8 cellular contexts compared by ENCODE assay signal in the genomic region with DNA sequence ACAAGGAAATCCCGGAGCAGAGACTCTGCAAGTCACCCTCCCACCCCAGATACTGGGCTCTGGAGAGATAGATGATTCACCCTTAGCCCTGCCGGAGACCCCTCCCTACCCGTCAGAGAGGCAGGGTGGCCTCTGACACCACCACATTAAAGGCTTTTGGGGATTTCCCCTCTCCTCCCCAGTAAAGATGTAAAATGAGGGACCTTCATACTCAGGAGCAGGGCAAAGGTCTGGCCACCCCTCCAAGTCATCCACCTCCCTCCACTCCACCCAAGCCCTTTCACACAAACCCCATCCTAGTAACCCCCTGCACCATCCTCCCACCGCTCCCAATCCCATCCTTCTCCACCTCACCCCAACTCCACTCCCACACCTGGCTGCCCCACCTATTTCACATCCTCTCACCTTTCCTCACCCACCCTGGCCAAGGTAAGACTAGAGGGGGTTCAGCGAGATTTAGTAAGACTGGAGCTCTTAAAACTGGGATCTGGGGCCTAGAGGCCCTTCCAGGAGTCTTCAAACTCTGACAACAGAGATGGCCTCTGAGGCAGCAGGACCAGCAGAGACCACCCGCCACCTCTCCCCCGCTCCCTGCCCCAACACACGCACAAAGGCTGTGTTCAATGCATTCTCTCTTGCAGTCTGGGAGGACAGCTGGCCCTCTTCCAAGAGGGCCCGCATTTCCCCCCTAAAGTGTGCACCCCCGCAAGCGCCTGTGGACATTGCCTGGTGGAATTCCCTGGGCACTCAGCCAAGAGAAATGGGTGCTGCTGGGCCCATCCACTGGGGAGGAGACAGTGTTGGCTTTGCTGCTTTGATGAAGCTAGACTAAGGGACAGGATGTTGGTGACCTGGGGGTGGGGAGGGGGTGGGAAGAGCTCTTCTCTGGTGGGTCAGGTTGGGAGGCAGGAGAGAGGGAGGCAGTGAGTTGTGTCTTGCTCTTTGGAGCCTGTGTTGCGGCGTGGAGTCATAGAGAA. TPM values are rescaled to one million over a fixed set of nuclear protein-coding genes. Genes with fewer than 3 reads are reported as not detected.
DNase-seq lines count a peak whose midpoint lies in the region; ATAC-seq, FAIRE-seq and TF ChIP-seq lines count a peak whose summit lies in the region.

No MANE protein-coding gene starts in this region.

- H3K4me3 ChIP-seq in GM12864 (ENCODE audit: low read depth, low read length), result peak overlapping the region; percentile 79
- H3K4me3 ChIP-seq in ovary, result no peak overlapping the region
- H3K4me3 ChIP-seq in WERI-Rb-1 (ENCODE audit: low read depth, low read length), result no peak overlapping the region

- WGBS in ovary, 3 donors, result 53 to 62% (median 62%) methylated on average over 13 of the region's 13 CpGs

- no peaks in the 10 kb centered on the region for H3K36me3 ChIP-seq in ovary
- H3K36me3 ChIP-seq in WERI-Rb-1, result no peaks in the 10 kb centered on the region

- H3K9me3 ChIP-seq in ovary (no peaks in the 10 kb centered on the region), WERI-Rb-1 (ENCODE audit: severe bottlenecking) (peaks cover 4% of the 10 kb centered on the region)

- intact Hi-C loops in ovary (cut with DNase I), result loop anchor here in 1 of 4 donors (10.0 kb wide), 1 partner anchor 119 kb away; the partner anchor contains the start of genes PMM2 and TMEM186

- H3K27me3 ChIP-seq in ovary (no peaks in the 10 kb centered on the region), WERI-Rb-1 (ENCODE audit: insufficient read depth, low read depth, severe bottlenecking) (peaks cover 47% of the 10 kb centered on the region)

- no peak for TF ChIP-seq POLR2A in ovary (IDR thresholded peaks at IDR 0.05)

- H3K4me3 Mint-ChIP-seq in central memory CD8-positive, alpha-beta T cell, result peak overlapping the region; percentile 90

- peaks cover 6% of the 10 kb centered on the region for H3K36me3 Mint-ChIP-seq in central memory CD8-positive, alpha-beta T cell (ENCODE audit: insufficient read depth)

- peak; percentile 47 for ATAC-seq in central memory CD8-positive, alpha-beta T cell (replicated peaks; ENCODE audit: extremely low read depth, poor library complexity, severe bottlenecking)

- TF ChIP-seq EP300 in ovary (IDR thresholded peaks at IDR 0.05), result no peak

- FAIRE-seq in frontal cortex (lab: Jason Lieb, UNC), result no peak

- TF ChIP-seq CTCF in GM12864 (IDR thresholded peaks at IDR 0.05; ENCODE audit: low read depth, low read length, missing control alignments) (no peak), ovary (IDR thresholded peaks at IDR 0.05) (no peak), WERI-Rb-1 (IDR thresholded peaks at IDR 0.05; ENCODE audit: low read depth, low read length) (no peak)

- H3K4me1 Mint-ChIP-seq in central memory CD8-positive, alpha-beta T cell, result peaks cover 29% of the 10 kb centered on the region

- H3K27ac ChIP-seq in ovary (no peak overlapping the region), WERI-Rb-1 (no peak overlapping the region)

- DNase-seq in GM12864 (ENCODE audit: low read depth) (no peak), T-helper 9 cell (peak; percentile 34), ovary (peak in 4 of 5 donors; percentile 15 to 43 (median 28)), iPS-NIHi11 (ENCODE audit: low spot score) (no peak), frontal cortex (ENCODE audit: low spot score in 2 of 2) (no peak), 8988T (no peak), WERI-Rb-1 (no peak)
- peak in 1 of 2 donors; percentile 15 for DNase-seq in central memory CD8-positive, alpha-beta T cell (ENCODE audit: low spot score in 2 of 2)

- peaks cover 5% of the 10 kb centered on the region for H3K4me1 ChIP-seq in ovary (ENCODE audit: insufficient read depth)

- H3K27ac Mint-ChIP-seq in central memory CD8-positive, alpha-beta T cell (ENCODE audit: low read depth), result peak overlapping the region; percentile 70

- H3K27me3 Mint-ChIP-seq in central memory CD8-positive, alpha-beta T cell, result no peaks in the 10 kb centered on the region

- peaks cover 6% of the 10 kb centered on the region for H3K9me3 Mint-ChIP-seq in central memory CD8-positive, alpha-beta T cell

RNA-seq across cellular contexts. Expression of gene ABAT, which starts 1.1 kb away (rescaled TPM):
- total RNA-seq in ovary, result 10 to 100 TPM in 4 of 7 donors, 1 to 10 TPM in 3; 3.8 to 20.3 (median 11.4) TPM
- 10 to 100 TPM; 13.8 to 17.0 TPM for polyA plus RNA-seq in ovary
- 110 TPM for total RNA-seq in frontal cortex

RNA-seq across cellular contexts. Expression of gene METTL22, which starts 54.0 kb away (rescaled TPM):
- 10 to 100 TPM; 21.6 to 45.8 (median 29.4) TPM for total RNA-seq in ovary
- polyA plus RNA-seq in ovary, result 10 to 100 TPM; 14.2 to 23.6 TPM
- total RNA-seq in frontal cortex, result 7.7 TPM

Comparison
In these comparisons a context has a peak if more than half of its experiments do, and no peak if none do; other contexts are left out.
1. DNase-seq: peak in T-helper 9 cell (single experiment) and ovary (4 of 5); none in GM12864 (single experiment), iPS-NIHi11 (single experiment), frontal cortex (0 of 2), 8988T (single experiment) and WERI-Rb-1 (single experiment).